Comparison of ENCODE assay signal across 20 cellular contexts in genomic region chr5:55509097-55509496, GRCh38. TPM values are rescaled to one million over a fixed set of nuclear protein-coding genes. Genes with fewer than 3 reads are reported as not detected.
DNase-seq lines count a peak whose midpoint lies in the region; ATAC-seq, FAIRE-seq and TF ChIP-seq lines count a peak whose summit lies in the region.
"Had no signal": no experiment of that assay in that cellular context is flagged by ENCODE, and none has a peak within 500 bp of the region (broad histone marks: within the 10 kb centered on the region; RNA-seq: fewer than 3 reads in every experiment).

No MANE protein-coding gene starts in this region.

- TF ChIP-seq CTCF in hepatocyte (IDR thresholded peaks at IDR 0.05; ENCODE audit: poor library complexity) (no peak), pancreas (IDR thresholded peaks at IDR 0.05) (no peak)

- WGBS in hepatocyte (ENCODE audit: low lambda C conversion rate, missing lambda C conversion rate), result 97% methylated on average over 1 of the region's 1 CpG
- whole genome bisulfite sequencing in pancreas, 2 donors, result 70 to 77% methylated on average over 1 of the region's 1 CpG

- no peak overlapping the region for H3K4me3 ChIP-seq in hepatocyte
- no peak overlapping the region for H3K4me3 ChIP-seq in pancreas
- H3K4me3 ChIP-seq: GM23338 had no signal

- no peaks in the 10 kb centered on the region for H3K9me2 ChIP-seq in hepatocyte (replicated peaks; ENCODE audit: insufficient read depth)

- peaks cover 8% of the 10 kb centered on the region for H4K20me1 ChIP-seq in hepatocyte (ENCODE audit: insufficient read depth, poor library complexity, severe bottlenecking)

- intact Hi-C loops in left ventricle myocardium superior (cut with micrococcal nuclease), result no loop called here
- intact Hi-C loops in left cardiac atrium (cut with DNase I), result no loop called here
- intact Hi-C loops in pancreas (cut with DNase I), result no loop called here

- H3K4me1 ChIP-seq in hepatocyte (ENCODE audit: insufficient read depth) (peaks cover 37% of the 10 kb centered on the region), pancreas (peaks cover 10 to 49% (median 40%) of the 10 kb centered on the region in 3 donors)
- H3K4me1 ChIP-seq: BE2C had no signal

- peak overlapping the region; percentile 39 for H3K4me2 ChIP-seq in hepatocyte
- H3K4me2 ChIP-seq: GM23338 had no signal

- peak overlapping the region; percentile 24 for H3K27ac ChIP-seq in hepatocyte
- peak overlapping the region in 3 of 4 donors; percentile 0 to 67 (median 67) for H3K27ac ChIP-seq in pancreas

- H3K36me3 ChIP-seq in hepatocyte (replicated peaks; ENCODE audit: insufficient read depth, low read depth) (no peaks in the 10 kb centered on the region), pancreas (no peaks in the 10 kb centered on the region)
- H3K36me3 ChIP-seq: BE2C had no signal

- no peak overlapping the region for H2AFZ ChIP-seq in hepatocyte
- H2AFZ ChIP-seq: GM23338 had no signal

- DNase-seq in left ventricle myocardium superior (no peak), left cardiac atrium (no peak), hepatocyte (ENCODE audit: low spot score) (no peak), pancreas (no peak), NCI-H1694 treated with DMSO at 0.1 percent for 48 hours (lab: John Stamatoyannopoulos, UW) (no peak), NCI-H1417 treated with DMSO at 0.1 percent for 48 hours (lab: John Stamatoyannopoulos, UW) (no peak)
- DNase-seq: BE2C; CD4-positive, alpha-beta T cell; DMS153; GDM1; KG1; NCI-H1105 treated with DMSO at 0.1 percent for 48 hours; NCI-H187; NCI-H2107; NCI-H510A; NCI-H748 treated with DMSO at 0.1 percent for 48 hours; SHP77 treated with DMSO at 0.1 percent for 48 hours had no signal

- no peak for FAIRE-seq in pancreas (lab: Jason Lieb, UNC)
- FAIRE-seq: A204.1 had no signal

- no peaks in the 10 kb centered on the region for H3K9me3 ChIP-seq in hepatocyte (ENCODE audit: low read depth)
- H3K9me3 ChIP-seq in pancreas, result no peaks in the 10 kb centered on the region
- H3K9me3 ChIP-seq: BE2C had no signal

- ATAC-seq in left ventricle myocardium superior, result peak; percentile 7
- no peak for ATAC-seq in left cardiac atrium
- ATAC-seq in pancreas, result peak in 3 of 4 donors; percentile 49 to 69 (median 52)
- ATAC-seq in HG03175 (IDR thresholded peaks at IDR 0.05; ENCODE audit: unreplicated experiment), result no peak
- ATAC-seq: GM23338 had no signal

- H3K27me3 ChIP-seq in hepatocyte (no peaks in the 10 kb centered on the region), pancreas (no peaks in the 10 kb centered on the region)
- H3K27me3 ChIP-seq: BE2C had no signal

- H3K79me2 ChIP-seq in hepatocyte, result peaks cover 92% of the 10 kb centered on the region

RNA-seq across cellular contexts. Expression of gene PLPP1, which starts 25.7 kb away (rescaled TPM):
- total RNA-seq in left ventricle myocardium superior (75.7 TPM), left cardiac atrium (10 to 100 TPM; 56.8 to 87.8 TPM), hepatocyte (75.0 and 84.9 TPM in 2 replicates), pancreas (10 to 100 TPM; 11.5 to 28.0 (median 17.1) TPM)
- polyA plus RNA-seq in hepatocyte (80.1 and 89.3 TPM in 2 replicates), pancreas (10 to 100 TPM; 23.8 to 34.9 TPM)

Comparison
In these comparisons a context has a peak if more than half of its experiments do, and no peak if none do; other contexts are left out.
1. ATAC-seq: peak in left ventricle myocardium superior (single experiment) and pancreas (3 of 4); none in left cardiac atrium (0 of 2) and HG03175 (single experiment).